Comparison of ENCODE assay signal across 2 cellular contexts in genomic region chr6:16823700-16824352, GRCh38.
A peak's percentile ranks its signal among the peaks of the same experiment; 100 is the strongest.
TF ChIP-seq lines count a peak whose summit lies in the region.

No MANE protein-coding gene starts in this region.

TF ChIP-seq in K562, 482 proteins besides CTCF, POLR2A, EP300 and RAD21 (continued from another document):
- TF ChIP-seq ZBTB40 (IDR thresholded peaks at IDR 0.05), result peak; percentile 87
- no peak for TF ChIP-seq ZBTB40 (CRISPR knock-in tag; IDR thresholded peaks at IDR 0.05)
TF ChIP-seq in K562: peak in this region for 1.

TF ChIP-seq in liver, 16 proteins besides CTCF, POLR2A, EP300 and RAD21 (continued from another document):
- TF ChIP-seq REST (IDR thresholded peaks at IDR 0.05), result no peak
- TF ChIP-seq SP1 (IDR thresholded peaks at IDR 0.05), result peak; percentile 52
- TF ChIP-seq FOXA2 (IDR thresholded peaks at IDR 0.05), result no peak
- TF ChIP-seq HNF4A (conservative IDR thresholded peaks at IDR 0.05), result peak; percentile 77 to 90
- TF ChIP-seq ZBTB33 (IDR thresholded peaks at IDR 0.05), result no peak
- peak; percentile 29 to 53 for TF ChIP-seq RXRA (IDR thresholded peaks at IDR 0.05)
